ENCODE assay signal across 25 cellular contexts in the genomic region with DNA sequence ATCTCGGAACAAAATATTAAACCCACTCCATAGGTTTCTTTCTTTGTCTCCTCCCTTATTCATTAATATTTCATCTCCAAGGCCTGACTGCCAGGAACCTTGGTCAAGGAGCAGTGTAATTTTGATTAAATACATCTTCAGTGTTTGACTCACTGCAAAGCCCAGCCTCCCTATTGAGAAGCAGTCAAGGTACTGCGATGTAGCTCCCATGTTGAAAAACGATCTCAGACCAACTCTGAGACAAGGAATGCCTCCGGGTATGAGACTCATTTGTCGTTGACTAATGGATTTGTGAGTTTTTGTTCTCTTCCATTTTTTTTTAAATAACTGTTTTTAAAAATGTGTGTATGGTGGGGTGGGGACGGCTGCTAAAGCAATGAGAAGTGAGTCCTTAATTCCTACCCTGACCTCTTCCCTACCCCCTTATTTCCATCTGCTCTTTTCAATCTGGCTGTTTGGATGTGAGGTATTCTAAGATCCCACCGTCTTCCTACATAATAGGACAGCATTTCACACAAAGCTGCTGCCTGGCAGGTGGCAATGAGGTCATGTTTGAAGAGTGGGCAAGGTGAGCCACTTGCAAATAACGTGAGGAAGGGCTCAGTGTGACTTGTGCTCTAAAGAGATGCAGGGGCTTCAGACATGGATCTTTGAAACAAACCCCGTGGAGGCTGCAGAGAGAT.
DNase-seq lines count a peak whose midpoint lies in the region; ATAC-seq lines count a peak whose summit lies in the region.
"Had no signal": no experiment of that assay in that cellular context is flagged by ENCODE, and none has a peak within 500 bp of the region (broad histone marks: within the 10 kb centered on the region; RNA-seq: fewer than 3 reads in every experiment).

No MANE protein-coding gene starts in this region.

- H3K36me3 Mint-ChIP-seq in activated CD4-positive, alpha-beta memory T cell treated with anti-CD3 and anti-CD28 coated beads for 36 hours, result no peaks in the 10 kb centered on the region
- H3K36me3 Mint-ChIP-seq: activated naive CD4-positive, alpha-beta T cell treated with anti-CD3 and anti-CD28 coated beads, Interleukin-2, amount 10 ng/mL, durations not matched to agents 7 days and 5 days; memory B cell; naive B cell had no signal

- no peaks in the 10 kb centered on the region for H3K79me2 ChIP-seq in mesendoderm (ENCODE audit: control insufficient read depth, insufficient read depth, low read length)

- no peak overlapping the region for H3K4me3 ChIP-seq in mesendoderm (ENCODE audit: low read length)
- H3K4me3 ChIP-seq: ascending aorta, K562, pancreas, right lobe of liver, vagina had no signal

- H3K27me3 ChIP-seq in mesendoderm (ENCODE audit: insufficient read depth, low read length, poor library complexity), result no peaks in the 10 kb centered on the region
- H3K27me3 ChIP-seq: ascending aorta, foreskin keratinocyte, right lobe of liver, vagina had no signal

- POLR2A ChIA-PET in activated CD4-positive, alpha-beta memory T cell treated with anti-CD3 and anti-CD28 coated beads for 36 hours (lab: Charles Lee), result no interaction called here

- H3K9ac ChIP-seq in mesendoderm (ENCODE audit: low read length), result no peak overlapping the region

- no peak overlapping the region for H3K27ac Mint-ChIP-seq in activated CD4-positive, alpha-beta memory T cell treated with anti-CD3 and anti-CD28 coated beads for 36 hours
- H3K27ac Mint-ChIP-seq: activated CD4-positive, alpha-beta T cell treated with anti-CD3 and anti-CD28 coated beads for 36 hours; activated naive CD4-positive, alpha-beta T cell treated with anti-CD3 and anti-CD28 coated beads, Interleukin-2, amount 10 ng/mL, durations not matched to agents 7 days and 5 days; activated T-cell treated with anti-CD3 and anti-CD28 coated beads, Interleukin-2, amount 50 U/mL, for 72 hours; B cell; memory B cell had no signal

- no peaks in the 10 kb centered on the region for H3K4me1 Mint-ChIP-seq in activated CD4-positive, alpha-beta memory T cell treated with anti-CD3 and anti-CD28 coated beads for 36 hours (ENCODE audit: low read depth)
- H3K4me1 Mint-ChIP-seq: activated CD4-positive, alpha-beta T cell treated with anti-CD3 and anti-CD28 coated beads for 36 hours; activated naive CD4-positive, alpha-beta T cell treated with anti-CD3 and anti-CD28 coated beads, Interleukin-2, amount 10 ng/mL, durations not matched to agents 7 days and 5 days; B cell; central memory CD8-positive, alpha-beta T cell; memory B cell; naive B cell had no signal

- H3K4me1 ChIP-seq in mesendoderm (ENCODE audit: control insufficient read depth, low read depth, low read length), result peaks cover 10% of the 10 kb centered on the region
- H3K4me1 ChIP-seq: ascending aorta, foreskin keratinocyte, pancreas, right lobe of liver, vagina had no signal

- H2BK5ac ChIP-seq in mesendoderm (ENCODE audit: low read length), result no peak overlapping the region

- WGBS in mesendoderm (ENCODE audit: extremely low coverage, insufficient coverage, low lambda C conversion rate), result no CpG with 5 or more reads among the region's 9 CpGs

- no peaks in the 10 kb centered on the region for H3K36me3 ChIP-seq in mesendoderm (ENCODE audit: control insufficient read depth, insufficient read depth, low read length)
- H3K36me3 ChIP-seq: ascending aorta, pancreas, right lobe of liver, vagina had no signal

- H3K79me1 ChIP-seq in mesendoderm (ENCODE audit: low read length), result no peaks in the 10 kb centered on the region

- no peak overlapping the region for H2BK15ac ChIP-seq in mesendoderm (replicated peaks; ENCODE audit: low read depth)

- H3K4me3 Mint-ChIP-seq in activated CD4-positive, alpha-beta memory T cell treated with anti-CD3 and anti-CD28 coated beads for 36 hours, result no peak overlapping the region
- H3K4me3 Mint-ChIP-seq: activated CD4-positive, alpha-beta T cell treated with anti-CD3 and anti-CD28 coated beads for 36 hours; activated naive CD4-positive, alpha-beta T cell treated with anti-CD3 and anti-CD28 coated beads, Interleukin-2, amount 10 ng/mL, durations not matched to agents 7 days and 5 days; activated T-cell treated with anti-CD3 and anti-CD28 coated beads, Interleukin-2, amount 50 U/mL, for 72 hours; B cell; central memory CD8-positive, alpha-beta T cell; memory B cell; naive B cell had no signal

- intact Hi-C loops in activated CD4-positive, alpha-beta memory T cell treated with anti-CD3 and anti-CD28 coated beads for 36 hours (cut with micrococcal nuclease), result no loop called here

- no peak overlapping the region for H4K8ac ChIP-seq in mesendoderm (ENCODE audit: low read depth, low read length)

- DNase-seq in DMS153 (lab: John Stamatoyannopoulos, UW), result peak; percentile 55
- DNase-seq in DMS153 treated with DMSO at 0.1 percent for 48 hours (lab: John Stamatoyannopoulos, UW; ENCODE audit: unreplicated experiment), result no peak
- DNase-seq in NCI-H146 treated with DMSO at 0.1 percent for 48 hours (lab: John Stamatoyannopoulos, UW; ENCODE audit: unreplicated experiment), result peak; percentile 92
- peak; percentile 47 for DNase-seq in NCI-H774 (lab: John Stamatoyannopoulos, UW)
- peak; percentile 81 for DNase-seq in mesendoderm
- no peak for DNase-seq in activated CD4-positive, alpha-beta memory T cell treated with anti-CD3 and anti-CD28 coated beads for 36 hours
- DNase-seq: 8988T; activated CD4-positive, alpha-beta T cell treated with anti-CD3 and anti-CD28 coated beads for 36 hours; activated naive CD4-positive, alpha-beta T cell treated with anti-CD3 and anti-CD28 coated beads, Interleukin-2, amount 10 ng/mL, durations not matched to agents 7 days and 5 days; activated T-cell treated with anti-CD3 and anti-CD28 coated beads, Interleukin-2, amount 50 U/mL, for 72 hours; COR-L47; foreskin keratinocyte; naive B cell; NCI-H446 treated with DMSO at 0.1 percent for 48 hours; pancreas; right lobe of liver; stimulated activated CD4-positive, alpha-beta T cell treated with anti-CD3 and anti-CD28 coated beads, Interleukin-15, amount 100 ng/mL, for 24 hours had no signal

- H3K18ac ChIP-seq in mesendoderm (ENCODE audit: low read length), result peak overlapping the region; percentile 9

- no peak overlapping the region for H3K4me2 ChIP-seq in mesendoderm (ENCODE audit: low read length)

- CTCF ChIA-PET in activated CD4-positive, alpha-beta memory T cell treated with anti-CD3 and anti-CD28 coated beads for 36 hours (lab: Charles Lee), result no interaction called here

- no peak overlapping the region for H3K23ac ChIP-seq in mesendoderm (ENCODE audit: low read length)

- no peak overlapping the region for H3K27ac ChIP-seq in mesendoderm (ENCODE audit: low read depth, low read length)
- H3K27ac ChIP-seq: ascending aorta, foreskin keratinocyte, pancreas, right lobe of liver, vagina had no signal

- H3K27me3 Mint-ChIP-seq in activated CD4-positive, alpha-beta memory T cell treated with anti-CD3 and anti-CD28 coated beads for 36 hours, result no peaks in the 10 kb centered on the region
- H3K27me3 Mint-ChIP-seq: activated CD4-positive, alpha-beta T cell treated with anti-CD3 and anti-CD28 coated beads for 36 hours; activated naive CD4-positive, alpha-beta T cell treated with anti-CD3 and anti-CD28 coated beads, Interleukin-2, amount 10 ng/mL, durations not matched to agents 7 days and 5 days; B cell; central memory CD8-positive, alpha-beta T cell; memory B cell; naive B cell had no signal

- H3K4ac ChIP-seq in mesendoderm (ENCODE audit: low read depth, low read length), result no peak overlapping the region

- H2AK5ac ChIP-seq in mesendoderm (ENCODE audit: low read length), result no peak overlapping the region

- no peak overlapping the region for H2BK120ac ChIP-seq in mesendoderm (ENCODE audit: low read depth, low read length)

- H3K56ac ChIP-seq in mesendoderm (ENCODE audit: low read length), result no peak overlapping the region

- peaks cover 8% of the 10 kb centered on the region for H3K9me3 Mint-ChIP-seq in activated CD4-positive, alpha-beta memory T cell treated with anti-CD3 and anti-CD28 coated beads for 36 hours
- H3K9me3 Mint-ChIP-seq: activated naive CD4-positive, alpha-beta T cell treated with anti-CD3 and anti-CD28 coated beads, Interleukin-2, amount 10 ng/mL, durations not matched to agents 7 days and 5 days had no signal

- H4K5ac ChIP-seq in mesendoderm (ENCODE audit: low read length), result no peak overlapping the region

- ATAC-seq in GM19463 (IDR thresholded peaks at IDR 0.05; ENCODE audit: unreplicated experiment) (no peak), GM18519 (IDR thresholded peaks at IDR 0.05; ENCODE audit: low FRiP score, unreplicated experiment) (no peak)
- ATAC-seq: activated CD4-positive, alpha-beta T cell treated with anti-CD3 and anti-CD28 coated beads for 36 hours; activated T-cell treated with anti-CD3 and anti-CD28 coated beads, Interleukin-2, amount 50 U/mL, for 72 hours; foreskin keratinocyte; K562; pancreas; right lobe of liver had no signal

Comparison
In these comparisons a context has a peak if more than half of its experiments do, and no peak if none do; other contexts are left out.
1. DNase-seq: peak in DMS153 (single experiment), NCI-H146 treated with DMSO at 0.1 percent for 48 hours (single experiment), NCI-H774 (single experiment) and mesendoderm (single experiment); none in DMS153 treated with DMSO at 0.1 percent for 48 hours (single experiment) and activated CD4-positive, alpha-beta memory T cell treated with anti-CD3 and anti-CD28 coated beads for 36 hours (single experiment).